ENCODE assay signal across 1 cellular context in the genomic region with DNA sequence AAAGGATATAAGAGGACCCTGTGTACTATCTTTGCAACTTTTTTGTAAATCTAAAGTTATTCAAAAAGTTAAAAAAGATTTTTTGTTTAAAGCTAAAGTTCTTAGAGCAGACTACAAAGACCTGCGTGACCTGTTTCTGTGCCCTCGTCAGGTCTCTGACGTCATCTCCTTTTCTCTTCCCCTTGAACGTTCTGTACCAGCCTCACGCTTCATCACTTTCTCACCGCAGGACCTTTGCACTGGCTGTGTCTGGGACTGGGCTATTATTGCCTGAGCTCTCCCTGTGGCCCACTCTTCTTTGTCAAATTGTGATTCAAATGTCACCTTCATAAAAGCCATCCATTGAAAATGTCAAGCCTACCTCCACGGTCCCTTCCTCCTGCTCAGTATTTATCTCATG.
TF ChIP-seq lines count a peak whose summit lies in the region.

No MANE protein-coding gene starts in this region.

TF ChIP-seq in H1, 55 proteins besides CTCF, POLR2A, EP300 and RAD21:
- TF ChIP-seq, protein P1, sequence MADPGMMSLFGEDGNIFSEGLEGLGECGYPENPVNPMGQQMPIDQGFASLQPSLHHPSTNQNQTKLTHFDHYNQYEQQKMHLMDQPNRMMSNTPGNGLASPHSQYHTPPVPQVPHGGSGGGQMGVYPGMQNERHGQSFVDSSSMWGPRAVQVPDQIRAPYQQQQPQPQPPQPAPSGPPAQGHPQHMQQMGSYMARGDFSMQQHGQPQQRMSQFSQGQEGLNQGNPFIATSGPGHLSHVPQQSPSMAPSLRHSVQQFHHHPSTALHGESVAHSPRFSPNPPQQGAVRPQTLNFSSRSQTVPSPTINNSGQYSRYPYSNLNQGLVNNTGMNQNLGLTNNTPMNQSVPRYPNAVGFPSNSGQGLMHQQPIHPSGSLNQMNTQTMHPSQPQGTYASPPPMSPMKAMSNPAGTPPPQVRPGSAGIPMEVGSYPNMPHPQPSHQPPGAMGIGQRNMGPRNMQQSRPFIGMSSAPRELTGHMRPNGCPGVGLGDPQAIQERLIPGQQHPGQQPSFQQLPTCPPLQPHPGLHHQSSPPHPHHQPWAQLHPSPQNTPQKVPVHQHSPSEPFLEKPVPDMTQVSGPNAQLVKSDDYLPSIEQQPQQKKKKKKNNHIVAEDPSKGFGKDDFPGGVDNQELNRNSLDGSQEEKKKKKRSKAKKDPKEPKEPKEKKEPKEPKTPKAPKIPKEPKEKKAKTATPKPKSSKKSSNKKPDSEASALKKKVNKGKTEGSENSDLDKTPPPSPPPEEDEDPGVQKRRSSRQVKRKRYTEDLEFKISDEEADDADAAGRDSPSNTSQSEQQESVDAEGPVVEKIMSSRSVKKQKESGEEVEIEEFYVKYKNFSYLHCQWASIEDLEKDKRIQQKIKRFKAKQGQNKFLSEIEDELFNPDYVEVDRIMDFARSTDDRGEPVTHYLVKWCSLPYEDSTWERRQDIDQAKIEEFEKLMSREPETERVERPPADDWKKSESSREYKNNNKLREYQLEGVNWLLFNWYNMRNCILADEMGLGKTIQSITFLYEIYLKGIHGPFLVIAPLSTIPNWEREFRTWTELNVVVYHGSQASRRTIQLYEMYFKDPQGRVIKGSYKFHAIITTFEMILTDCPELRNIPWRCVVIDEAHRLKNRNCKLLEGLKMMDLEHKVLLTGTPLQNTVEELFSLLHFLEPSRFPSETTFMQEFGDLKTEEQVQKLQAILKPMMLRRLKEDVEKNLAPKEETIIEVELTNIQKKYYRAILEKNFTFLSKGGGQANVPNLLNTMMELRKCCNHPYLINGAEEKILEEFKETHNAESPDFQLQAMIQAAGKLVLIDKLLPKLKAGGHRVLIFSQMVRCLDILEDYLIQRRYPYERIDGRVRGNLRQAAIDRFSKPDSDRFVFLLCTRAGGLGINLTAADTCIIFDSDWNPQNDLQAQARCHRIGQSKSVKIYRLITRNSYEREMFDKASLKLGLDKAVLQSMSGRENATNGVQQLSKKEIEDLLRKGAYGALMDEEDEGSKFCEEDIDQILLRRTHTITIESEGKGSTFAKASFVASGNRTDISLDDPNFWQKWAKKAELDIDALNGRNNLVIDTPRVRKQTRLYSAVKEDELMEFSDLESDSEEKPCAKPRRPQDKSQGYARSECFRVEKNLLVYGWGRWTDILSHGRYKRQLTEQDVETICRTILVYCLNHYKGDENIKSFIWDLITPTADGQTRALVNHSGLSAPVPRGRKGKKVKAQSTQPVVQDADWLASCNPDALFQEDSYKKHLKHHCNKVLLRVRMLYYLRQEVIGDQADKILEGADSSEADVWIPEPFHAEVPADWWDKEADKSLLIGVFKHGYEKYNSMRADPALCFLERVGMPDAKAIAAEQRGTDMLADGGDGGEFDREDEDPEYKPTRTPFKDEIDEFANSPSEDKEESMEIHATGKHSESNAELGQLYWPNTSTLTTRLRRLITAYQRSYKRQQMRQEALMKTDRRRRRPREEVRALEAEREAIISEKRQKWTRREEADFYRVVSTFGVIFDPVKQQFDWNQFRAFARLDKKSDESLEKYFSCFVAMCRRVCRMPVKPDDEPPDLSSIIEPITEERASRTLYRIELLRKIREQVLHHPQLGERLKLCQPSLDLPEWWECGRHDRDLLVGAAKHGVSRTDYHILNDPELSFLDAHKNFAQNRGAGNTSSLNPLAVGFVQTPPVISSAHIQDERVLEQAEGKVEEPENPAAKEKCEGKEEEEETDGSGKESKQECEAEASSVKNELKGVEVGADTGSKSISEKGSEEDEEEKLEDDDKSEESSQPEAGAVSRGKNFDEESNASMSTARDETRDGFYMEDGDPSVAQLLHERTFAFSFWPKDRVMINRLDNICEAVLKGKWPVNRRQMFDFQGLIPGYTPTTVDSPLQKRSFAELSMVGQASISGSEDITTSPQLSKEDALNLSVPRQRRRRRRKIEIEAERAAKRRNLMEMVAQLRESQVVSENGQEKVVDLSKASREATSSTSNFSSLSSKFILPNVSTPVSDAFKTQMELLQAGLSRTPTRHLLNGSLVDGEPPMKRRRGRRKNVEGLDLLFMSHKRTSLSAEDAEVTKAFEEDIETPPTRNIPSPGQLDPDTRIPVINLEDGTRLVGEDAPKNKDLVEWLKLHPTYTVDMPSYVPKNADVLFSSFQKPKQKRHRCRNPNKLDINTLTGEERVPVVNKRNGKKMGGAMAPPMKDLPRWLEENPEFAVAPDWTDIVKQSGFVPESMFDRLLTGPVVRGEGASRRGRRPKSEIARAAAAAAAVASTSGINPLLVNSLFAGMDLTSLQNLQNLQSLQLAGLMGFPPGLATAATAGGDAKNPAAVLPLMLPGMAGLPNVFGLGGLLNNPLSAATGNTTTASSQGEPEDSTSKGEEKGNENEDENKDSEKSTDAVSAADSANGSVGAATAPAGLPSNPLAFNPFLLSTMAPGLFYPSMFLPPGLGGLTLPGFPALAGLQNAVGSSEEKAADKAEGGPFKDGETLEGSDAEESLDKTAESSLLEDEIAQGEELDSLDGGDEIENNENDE (IDR thresholded peaks at IDR 0.05; ENCODE audit: insufficient replicate concordance, low read length): no peak
- TF ChIP-seq SIN3A (conservative IDR thresholded peaks at IDR 0.05 in 1 of 2, IDR thresholded peaks at IDR 0.05 in 1 of 2; ENCODE audit: low read depth in 1 of 2, low read length in 2 of 2) (no peak), KDM1A (IDR thresholded peaks at IDR 0.05; ENCODE audit: borderline replicate concordance, low read length) (peak; percentile 74; the same call in 1 of the 2 replicates), EGR1 (IDR thresholded peaks at IDR 0.05; ENCODE audit: borderline replicate concordance, low read depth, low read length) (no peak)
- TF ChIP-seq, protein P2, sequence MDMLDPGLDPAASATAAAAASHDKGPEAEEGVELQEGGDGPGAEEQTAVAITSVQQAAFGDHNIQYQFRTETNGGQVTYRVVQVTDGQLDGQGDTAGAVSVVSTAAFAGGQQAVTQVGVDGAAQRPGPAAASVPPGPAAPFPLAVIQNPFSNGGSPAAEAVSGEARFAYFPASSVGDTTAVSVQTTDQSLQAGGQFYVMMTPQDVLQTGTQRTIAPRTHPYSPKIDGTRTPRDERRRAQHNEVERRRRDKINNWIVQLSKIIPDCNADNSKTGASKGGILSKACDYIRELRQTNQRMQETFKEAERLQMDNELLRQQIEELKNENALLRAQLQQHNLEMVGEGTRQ (IDR thresholded peaks at IDR 0.05; ENCODE audit: low read length): no peak
